In the genomic region with DNA sequence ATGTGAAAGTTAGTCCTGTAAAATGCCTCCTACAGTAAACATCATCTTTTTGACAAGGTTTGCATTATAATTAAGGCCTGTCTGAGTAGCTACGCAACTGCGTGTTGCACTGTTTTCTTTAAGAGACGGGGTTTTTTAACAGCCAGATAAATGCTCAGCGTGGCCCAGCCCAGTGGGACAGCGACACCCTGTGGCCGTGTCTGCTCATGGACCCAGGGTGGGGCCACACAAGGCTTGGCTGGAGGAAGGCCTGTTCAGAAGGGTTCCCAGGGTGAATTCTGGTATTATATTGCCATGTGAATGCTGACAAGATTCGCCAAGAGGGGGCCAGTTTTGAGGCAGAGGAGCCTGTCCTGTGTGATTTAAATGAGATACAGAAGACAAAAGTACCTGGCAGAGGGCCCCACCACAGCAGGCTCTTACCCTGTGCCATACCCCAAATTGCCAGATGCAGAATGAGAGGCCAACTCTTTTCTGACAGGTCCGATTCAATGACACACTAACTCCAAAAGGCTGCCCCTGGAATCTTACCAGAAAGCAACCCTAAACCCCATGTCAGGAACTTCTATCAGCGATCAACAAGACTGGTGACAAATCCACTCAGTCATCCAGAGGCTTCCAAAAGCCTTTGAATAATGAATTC, we compare ENCODE assay signal across 8 cellular contexts.
DNase-seq lines count a peak whose midpoint lies in the region; ATAC-seq and TF ChIP-seq lines count a peak whose summit lies in the region.

No MANE protein-coding gene starts in this region.

- H3K27ac Mint-ChIP-seq in activated T-cell treated with anti-CD3 and anti-CD28 coated beads, Interleukin-2, amount 50 U/mL, for 72 hours = peak overlapping the region; percentile 44

- H3K4me1 Mint-ChIP-seq in activated T-cell treated with anti-CD3 and anti-CD28 coated beads, Interleukin-2, amount 50 U/mL, for 72 hours (ENCODE audit: low read depth) = no peaks in the 10 kb centered on the region

- POLR2A ChIA-PET in GM10248 (lab: Yijun Ruan, JAX) = no interaction called here

- peaks cover 0 to under 1% of the 10 kb centered on the region in 2 donors for H3K9me3 Mint-ChIP-seq in activated T-cell treated with anti-CD3 and anti-CD28 coated beads, Interleukin-2, amount 50 U/mL, for 72 hours

- peaks cover 13% of the 10 kb centered on the region for H3K27me3 Mint-ChIP-seq in activated T-cell treated with anti-CD3 and anti-CD28 coated beads, Interleukin-2, amount 50 U/mL, for 72 hours (ENCODE audit: low read depth)

- TF ChIP-seq CTCF in GM10248 (IDR thresholded peaks at IDR 0.05; ENCODE audit: control extremely low read depth, extremely low read depth, low read depth, missing control alignments) = peak; percentile 37

- intact Hi-C loops in left cardiac atrium (cut with DNase I) = loop anchor here in 1 of 2 donors (10.0 kb wide), 1 partner anchor 1363 kb away; no protein-coding TSS in a partner anchor

- DNase-seq in GM10248 (ENCODE audit: extremely low spot score) = peak; percentile 29
- DNase-seq in NAMALWA (ENCODE audit: low spot score) = peak; percentile 69
- peak; percentile 58 to 72 for DNase-seq in activated T-cell treated with anti-CD3 and anti-CD28 coated beads, Interleukin-2, amount 50 U/mL, for 72 hours
- DNase-seq in left cardiac atrium = peak; percentile 64
- peak; percentile 34 to 53 (median 38) for DNase-seq in stimulated activated CD4-positive, alpha-beta T cell treated with anti-CD3 and anti-CD28 coated beads, Interleukin-12 subunit alpha, Interleukin-12 subunit beta, amount 100 ng/mL, for 48 hours (ENCODE audit: low read depth in 2 of 3, low spot score in 1 of 3)
- no peak for DNase-seq in NCI-H2029 (lab: John Stamatoyannopoulos, UW)

- ATAC-seq in GM21825 (IDR thresholded peaks at IDR 0.05; ENCODE audit: unreplicated experiment) (peak; percentile 74), left cardiac atrium (peak; percentile 64 to 70), HG02884 (IDR thresholded peaks at IDR 0.05; ENCODE audit: unreplicated experiment) (no peak)
- ATAC-seq in activated T-cell treated with anti-CD3 and anti-CD28 coated beads, Interleukin-2, amount 50 U/mL, for 72 hours (replicated peaks in 1 of 2) = peak; percentile 64 to 66

- H3K4me3 Mint-ChIP-seq in activated T-cell treated with anti-CD3 and anti-CD28 coated beads, Interleukin-2, amount 50 U/mL, for 72 hours = no peak overlapping the region

- H3K36me3 Mint-ChIP-seq in activated T-cell treated with anti-CD3 and anti-CD28 coated beads, Interleukin-2, amount 50 U/mL, for 72 hours (ENCODE audit: insufficient read depth in 2 of 2) = no peaks in the 10 kb centered on the region

- CTCF ChIA-PET in GM10248 (lab: Yijun Ruan, JAX) = interaction anchor here (0.6 to 2.0 kb wide), 12 partner anchors 9 to 1708 kb away, joined by 3 to 10 read pairs (median 4); no protein-coding TSS in a partner anchor
